18 cellular contexts compared by ENCODE assay signal in the genomic region with DNA sequence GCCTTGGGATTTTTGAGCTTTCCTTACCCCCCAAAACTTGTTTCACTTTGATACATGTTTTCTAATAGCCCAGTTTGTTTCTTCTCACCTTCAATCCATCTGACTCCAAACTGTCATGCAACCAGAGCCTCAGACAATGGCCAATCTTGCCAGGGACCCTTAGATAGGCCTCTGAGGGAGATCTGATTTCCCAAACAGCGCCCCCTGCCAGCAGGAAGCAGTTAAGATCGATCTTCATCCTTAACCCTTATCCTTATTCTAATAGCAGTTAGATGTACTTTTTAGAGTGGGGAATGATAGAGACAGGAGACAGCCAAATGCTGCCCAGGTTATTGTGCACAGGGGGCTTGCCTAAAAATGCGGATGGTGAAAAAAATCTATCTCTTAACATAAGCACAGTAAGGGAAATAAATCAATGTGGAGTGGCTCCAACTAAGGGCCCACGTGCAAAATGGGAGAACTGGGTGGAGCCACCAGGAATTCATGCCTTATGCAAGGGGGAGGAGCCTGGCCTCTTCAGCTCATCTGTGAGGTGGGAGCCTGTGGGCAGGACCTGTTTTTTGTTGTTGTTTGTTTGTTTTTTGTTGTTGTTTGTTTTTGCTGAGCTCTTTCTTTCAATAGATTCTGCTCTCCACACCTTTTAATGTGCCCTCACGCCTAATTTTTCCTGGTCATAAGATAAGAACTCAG.
DNase-seq lines count a peak whose midpoint lies in the region; ATAC-seq and TF ChIP-seq lines count a peak whose summit lies in the region.
"Had no signal": no experiment of that assay in that cellular context is flagged by ENCODE, and none has a peak within 500 bp of the region (broad histone marks: within the 10 kb centered on the region; RNA-seq: fewer than 3 reads in every experiment).

No MANE protein-coding gene starts in this region.

- WGBS in endodermal cell (ENCODE audit: insufficient coverage in 1 of 2, insufficient read length in 1 of 2), 2 experiments, result 76% methylated on average over 4 of the region's 5 CpGs; no CpG with 5 or more reads in 1 of the 2 experiments

- H3K4me3 Mint-ChIP-seq in endodermal cell, result no peak overlapping the region

- ATAC-seq in left lobe of liver, result no peak
- ATAC-seq: right lobe of liver had no signal

- peaks cover 9% of the 10 kb centered on the region for H3K4me1 Mint-ChIP-seq in endodermal cell

- no peak overlapping the region for H3K27ac Mint-ChIP-seq in endodermal cell

- no peaks in the 10 kb centered on the region for H3K36me3 Mint-ChIP-seq in endodermal cell (ENCODE audit: low read depth)

- H3K27me3 Mint-ChIP-seq in endodermal cell (ENCODE audit: insufficient read depth), result no peaks in the 10 kb centered on the region

- no peak overlapping the region for H3K9ac ChIP-seq in endodermal cell (ENCODE audit: extremely low read depth, low read length, poor library complexity, severe bottlenecking)

- H3K27ac ChIP-seq in 22Rv1, result no peak overlapping the region
- no peak overlapping the region for H3K27ac ChIP-seq in endodermal cell (ENCODE audit: low read depth, low read length)
- H3K27ac ChIP-seq: epithelial cell of prostate, right lobe of liver, SJSA1, tibial artery had no signal

- no peaks in the 10 kb centered on the region for H3K9me3 ChIP-seq in endodermal cell (ENCODE audit: control insufficient read depth, low read length)
- H3K9me3 ChIP-seq: right lobe of liver, tibial artery had no signal

- H3K4me1 ChIP-seq in endodermal cell (ENCODE audit: control insufficient read depth, insufficient read depth, low read length), result no peaks in the 10 kb centered on the region
- H3K4me1 ChIP-seq: right lobe of liver, SJSA1, tibial artery had no signal

- peak; percentile 24 for DNase-seq in NCI-H69 (lab: John Stamatoyannopoulos, UW)
- DNase-seq in endodermal cell, result peak; percentile 74
- DNase-seq in ecto neural progenitor cell (ENCODE audit: low spot score), result no peak
- no peak for DNase-seq in AG08395 (ENCODE audit: low spot score)
- DNase-seq in left lobe of liver (ENCODE audit: low spot score), result no peak
- no peak for DNase-seq in central memory CD4-positive, alpha-beta T cell
- DNase-seq: activated effector memory CD4-positive, alpha-beta T cell treated with Interleukin-2 at 50 U/mL for 16 hours; anterior cingulate cortex; Kasumi-1; NCI-H2081; occipital lobe; right lobe of liver; stimulated activated CD4-positive, alpha-beta T cell treated with anti-CD3 and anti-CD28 coated beads, Interleukin-2, amount 100 ng/mL, for 48 hours; tibial artery had no signal

- no peak overlapping the region for H3K4me3 ChIP-seq in endodermal cell (ENCODE audit: low read length)
- H3K4me3 ChIP-seq: right lobe of liver, SJSA1, tibial artery had no signal

- TF ChIP-seq CTCF in 22Rv1 (IDR thresholded peaks at IDR 0.05), result peak; percentile 55
- TF ChIP-seq CTCF in GM12872 (IDR thresholded peaks at IDR 0.05; ENCODE audit: insufficient read depth, low read depth, low read length), result peak; percentile 23; the same call in 1 of the 3 replicates
- TF ChIP-seq CTCF in endodermal cell (conservative IDR thresholded peaks at IDR 0.05), result peak; percentile 76

- H3K9me3 Mint-ChIP-seq in endodermal cell, result peaks cover 2% of the 10 kb centered on the region

- no peaks in the 10 kb centered on the region for H3K27me3 ChIP-seq in endodermal cell (ENCODE audit: control insufficient read depth, insufficient read depth, low read length, poor library complexity, severe bottlenecking)
- H3K27me3 ChIP-seq: right lobe of liver, SJSA1, tibial artery had no signal

- H3K36me3 ChIP-seq in endodermal cell (ENCODE audit: control insufficient read depth, insufficient read depth, low read length), result no peaks in the 10 kb centered on the region
- H3K36me3 ChIP-seq: right lobe of liver, SJSA1, tibial artery had no signal

Comparison
In these comparisons a context has a peak if more than half of its experiments do, and no peak if none do; other contexts are left out.
1. CTCF ChIP-seq: peak in every context shown above with its lines; median percentile 76 in endodermal cell; 55 in 22Rv1; 23 in GM12872.
2. DNase-seq: peak in NCI-H69 (single experiment) and endodermal cell (single experiment); none in ecto neural progenitor cell (single experiment), AG08395 (single experiment), left lobe of liver (single experiment) and central memory CD4-positive, alpha-beta T cell (single experiment).